ENCODE assay signal across 9 cellular contexts in genomic region chr9:34590376-34591090, GRCh38. TPM values are rescaled to one million over a fixed set of nuclear protein-coding genes. Genes with fewer than 3 reads are reported as not detected.
DNase-seq lines count a peak whose midpoint lies in the region; ATAC-seq, FAIRE-seq and TF ChIP-seq lines count a peak whose summit lies in the region.
"Had no signal": no experiment of that assay in that cellular context is flagged by ENCODE, and none has a peak within 500 bp of the region (broad histone marks: within the 10 kb centered on the region; RNA-seq: fewer than 3 reads in every experiment).

No MANE protein-coding gene starts in this region.

- ATAC-seq in left lobe of liver (peak; percentile 66), thoracic aorta (ENCODE audit: insufficient number of reproducible peaks, low FRiP score, low read depth) (no peak), PC-3 (no peak)

- no peak for FAIRE-seq in frontal cortex (lab: Jason Lieb, UNC)
- FAIRE-seq: bronchial epithelial cell had no signal

- H3K79me2 ChIP-seq in PC-3 (ENCODE audit: low read length), result no peaks in the 10 kb centered on the region

- H3K36me3 ChIP-seq in adipocyte (ENCODE audit: control insufficient read depth, insufficient read depth, low read length, severe bottlenecking) (no peaks in the 10 kb centered on the region), thoracic aorta (no peaks in the 10 kb centered on the region), PC-3 (ENCODE audit: low read depth, low read length) (no peaks in the 10 kb centered on the region)

- no peaks in the 10 kb centered on the region for H3K9me2 ChIP-seq in PC-3 (replicated peaks; ENCODE audit: low read length)

- H3K27me3 ChIP-seq in adipocyte (replicated peaks; ENCODE audit: control insufficient read depth, insufficient read depth, low read length) (peaks cover 32% of the 10 kb centered on the region), thoracic aorta (replicated peaks; ENCODE audit: insufficient read depth) (peaks cover 16% of the 10 kb centered on the region), PC-3 (ENCODE audit: low read length) (peaks cover 55% of the 10 kb centered on the region)

- H3F3A ChIP-seq in PC-3 (ENCODE audit: low read length, unreplicated experiment), result no peaks in the 10 kb centered on the region

- H3K9ac ChIP-seq in adipocyte (ENCODE audit: low read length), result peak overlapping the region; percentile 85
- H3K9ac ChIP-seq in PC-3 (ENCODE audit: low read length), result no peak overlapping the region

- H3K4me3 ChIP-seq in adipocyte (ENCODE audit: low read length) (peak overlapping the region; percentile 84), thoracic aorta (peak overlapping the region; percentile 69), PC-3 (ENCODE audit: low read length) (no peak overlapping the region)

- no peaks in the 10 kb centered on the region for H4K20me1 ChIP-seq in PC-3 (ENCODE audit: low read length)

- no TSS peak for BruUV-seq in PC-3 (replicated peaks; lab: Mats Ljungman, UMichigan)

- H3K4me1 ChIP-seq in adipocyte (ENCODE audit: control insufficient read depth, insufficient read depth, low read length) (peaks cover 42% of the 10 kb centered on the region), thoracic aorta (ENCODE audit: control insufficient read depth in 1 of 2, low read depth in 2 of 2) (peaks cover 25 to 59% of the 10 kb centered on the region in 2 donors), PC-3 (ENCODE audit: insufficient read depth, low read length) (no peaks in the 10 kb centered on the region)

- POLR2A ChIA-PET in PC-3 (lab: Charles Lee; ENCODE audit: unreplicated experiment), result no interaction called here

- no peak overlapping the region for H3K4me2 ChIP-seq in PC-3 (ENCODE audit: low read length)

- TF ChIP-seq CTCF in thoracic aorta (IDR thresholded peaks at IDR 0.05) (no peak), PC-3 (conservative IDR thresholded peaks at IDR 0.05; ENCODE audit: low read depth, low read length) (no peak)

- no peak overlapping the region for H2AFZ ChIP-seq in PC-3 (ENCODE audit: low read length)

- DNase-seq in NCI-H748 (lab: John Stamatoyannopoulos, UW; ENCODE audit: unreplicated experiment) (peak; percentile 43), NCI-H748 treated with DMSO at 0.1 percent for 48 hours (lab: John Stamatoyannopoulos, UW) (no peak), adipocyte (ENCODE audit: low read depth) (no peak), left lobe of liver (ENCODE audit: low spot score) (peak; percentile 88), thoracic aorta (ENCODE audit: low spot score) (no peak), frontal cortex (ENCODE audit: low spot score in 2 of 2) (no peak), PC-3 (no peak), cortex of kidney (lab: John Stamatoyannopoulos, UW) (no peak)

- H3K9me3 ChIP-seq in adipocyte (ENCODE audit: control insufficient read depth, low read length) (peaks cover 4% of the 10 kb centered on the region), thoracic aorta (no peaks in the 10 kb centered on the region), PC-3 (ENCODE audit: low read length) (no peaks in the 10 kb centered on the region)

- H3K27ac ChIP-seq in thoracic aorta (no peak overlapping the region), PC-3 (ENCODE audit: low read length) (no peak overlapping the region)

- intact Hi-C loops in PC-3 (cut with micrococcal nuclease), result loop anchor here (2.0 to 5.0 kb wide), 3 partner anchors 88 to 186 kb away; no protein-coding TSS in a partner anchor

- CTCF ChIA-PET in PC-3 (lab: Charles Lee), result interaction anchor here (1.9 kb wide), 1 partner anchor 187 kb away, joined by 15 read pairs; no protein-coding TSS in a partner anchor

RNA-seq across cellular contexts. Expression of gene CNTFR, which starts 1.0 kb away (rescaled TPM):
- total RNA-seq in left lobe of liver, result 13.0 TPM
- 10 to 100 TPM in 1 of 2 donors, 1 to 10 TPM in 1; 8.7 to 13.7 TPM for total RNA-seq in thoracic aorta
- 9.8 TPM for total RNA-seq in frontal cortex
- total RNA-seq in PC-3 (2014; rRNA removed), result not detected in 2 replicates
- total RNA-seq: bronchial epithelial cell had no signal

RNA-seq across cellular contexts. Expression of gene RPP25L, which starts 21.4 kb away (rescaled TPM):
- total RNA-seq in left lobe of liver (25.5 TPM), thoracic aorta (1 to 10 TPM; 5.5 to 8.7 TPM), frontal cortex (6.1 TPM), PC-3 (2014; rRNA removed) (25.0 and 30.2 TPM in 2 replicates)

RNA-seq across cellular contexts. Expression of gene DCTN3, which starts 29.8 kb away (rescaled TPM):
- 31.4 TPM for total RNA-seq in left lobe of liver
- total RNA-seq in thoracic aorta, result 10 to 100 TPM; 48.1 to 70.4 TPM
- 165 TPM for total RNA-seq in frontal cortex
- total RNA-seq in PC-3 (2014; rRNA removed), result 102 and 105 TPM in 2 replicates

RNA-seq across cellular contexts. Expression of gene ARID3C, which starts 38.3 kb away (rescaled TPM):
- total RNA-seq in left lobe of liver, result 8.8 TPM
- total RNA-seq in thoracic aorta, result not detected
- total RNA-seq in frontal cortex, result 0.82 TPM
- 0.23 TPM in 1 of 2 replicates, not detected in the other for total RNA-seq in PC-3 (2014; rRNA removed)

RNA-seq across cellular contexts. Expression of gene SIGMAR1, which starts 47.1 kb away (rescaled TPM):
- 139 TPM for total RNA-seq in left lobe of liver
- total RNA-seq in thoracic aorta, result 100 to 1,000 TPM in 1 of 2 donors, 10 to 100 TPM in 1; 77.0 to 131 TPM
- total RNA-seq in frontal cortex, result 20.8 TPM
- 96.7 and 97.8 TPM in 2 replicates for total RNA-seq in PC-3 (2014; rRNA removed)

Comparison
In these comparisons a context has a peak if more than half of its experiments do, and no peak if none do; other contexts are left out.
1. DNase-seq: peak in NCI-H748 (single experiment) and left lobe of liver (single experiment); none in NCI-H748 treated with DMSO at 0.1 percent for 48 hours (single experiment), adipocyte (single experiment), thoracic aorta (single experiment), frontal cortex (0 of 2), PC-3 (single experiment) and cortex of kidney (single experiment).